In genomic region chr22:42086051-42086450, GRCh38 we compare ENCODE assay signal across 20 cellular contexts.
"Had no signal": no experiment of that assay in that cellular context is flagged by ENCODE, and none has a peak within 500 bp of the region (broad histone marks: within the 10 kb centered on the region; RNA-seq: fewer than 3 reads in every experiment).

No MANE protein-coding gene starts in this region.

- H3K36me3 ChIP-seq: uterus had no signal

- H3K27me3 ChIP-seq: brain microvascular endothelial cell, colonic mucosa, testis, uterus had no signal

- H3K27ac ChIP-seq: brain microvascular endothelial cell, colonic mucosa, uterus had no signal

- ATAC-seq: natural killer cell treated with Interleukin-12 subunit alpha and Interleukin-12 subunit beta and Interleukin-15 and Interleukin-18, amount 100 ng/mL, for 72 hours; sciatic nerve; stimulated activated naive B cell treated with anti-CD40 and anti-IgM and Interleukin-4, amounts not matched to agents 10 μg/mL and 1 μg/mL and 100 μg/mL, for 72 hours had no signal

- H3K9me3 ChIP-seq: colonic mucosa, testis, uterus had no signal

- DNase-seq: activated CD4-positive, alpha-beta T cell treated with anti-CD3 and anti-CD28 coated beads for 4 hours; activated CD4-positive, CD25-positive, alpha-beta regulatory T cell; activated naive CD4-positive, alpha-beta T cell treated with Interleukin-2 at 50 U/mL for 16 hours; activated T-cell treated with anti-CD3 and anti-CD28 coated beads, Interleukin-2, amount 50 U/mL, for 1 hour; anterior cingulate cortex; brain microvascular endothelial cell; colonic mucosa; erythroblast; foreskin fibroblast; hippocampal formation; stimulated activated CD4-positive, alpha-beta T cell treated with anti-CD3 and anti-CD28 coated beads, Interleukin-2, amount 100 ng/mL, for 48 hours; stimulated activated CD8-positive, alpha-beta memory T cell treated with anti-CD3 and anti-CD28 coated beads, Interleukin-4, amount 100 ng/mL, for 48 hours; stimulated activated naive B cell treated with anti-CD40 and anti-IgM and Interleukin-4, amounts not matched to agents 10 μg/mL and 1 μg/mL and 100 μg/mL, for 72 hours; T1000; testis; trophoblast cell; uterus had no signal

- H3K4me2 ChIP-seq: smooth muscle cell had no signal

- H3K4me1 ChIP-seq: colonic mucosa, uterus had no signal

- H3K4me3 ChIP-seq: colonic mucosa, smooth muscle cell, testis, uterus had no signal
